ENCODE assay signal across 26 cellular contexts in the genomic region with DNA sequence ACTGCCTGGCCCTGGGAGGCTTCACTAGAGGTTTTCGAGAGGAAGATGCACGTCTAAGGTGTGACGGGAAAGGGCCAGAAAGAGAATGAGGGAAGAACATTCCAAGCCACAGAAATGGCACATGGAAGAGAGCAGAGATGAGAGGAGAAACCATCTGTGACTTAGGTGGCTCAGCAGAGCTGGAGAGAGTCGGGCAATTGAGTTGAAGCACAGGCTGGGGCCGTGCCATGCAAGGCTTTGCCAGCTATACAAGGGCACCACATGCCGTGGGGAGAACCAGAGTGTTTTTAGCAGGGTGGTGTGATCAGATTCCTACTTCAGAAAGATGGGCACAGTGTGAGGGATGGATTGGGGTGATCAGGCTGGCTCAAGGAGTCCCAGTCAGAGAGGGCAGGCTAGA.
DNase-seq lines count a peak whose midpoint lies in the region; ATAC-seq and TF ChIP-seq lines count a peak whose summit lies in the region.
"Had no signal": no experiment of that assay in that cellular context is flagged by ENCODE, and none has a peak within 500 bp of the region (broad histone marks: within the 10 kb centered on the region; RNA-seq: fewer than 3 reads in every experiment).

No MANE protein-coding gene starts in this region.

- H2BK20ac ChIP-seq in IMR-90 (ENCODE audit: low read depth, low read length), result no peak overlapping the region

- H3K79me1 ChIP-seq in IMR-90 (ENCODE audit: low read depth in 1 of 2, low read length in 2 of 2) (peaks cover 4 to 17% of the 10 kb centered on the region in 2 experiments; a peak in 2 of 4 replicates), mesendoderm (ENCODE audit: low read length) (no peaks in the 10 kb centered on the region)

- no peaks in the 10 kb centered on the region for H3K27me3 Mint-ChIP-seq in neural crest cell (ENCODE audit: low read depth)
- H3K27me3 Mint-ChIP-seq: CD4-positive, alpha-beta T cell had no signal

- H2AK5ac ChIP-seq in IMR-90 (ENCODE audit: low read depth, low read length) (peak overlapping the region; percentile 62; the same call in 1 of the 2 replicates), mesendoderm (ENCODE audit: low read length) (no peak overlapping the region)

- peaks cover 2% of the 10 kb centered on the region; the same call in 1 of the 2 replicates for H3K4me1 ChIP-seq in IMR-90 (ENCODE audit: control insufficient read depth, insufficient read depth, low read length)
- H3K4me1 ChIP-seq in mesendoderm (ENCODE audit: control insufficient read depth, low read depth, low read length), result no peaks in the 10 kb centered on the region

- no peak overlapping the region for H2AK9ac ChIP-seq in IMR-90 (replicated peaks; ENCODE audit: low read depth, low read length, poor library complexity)

- peaks cover 5% of the 10 kb centered on the region for H3K36me3 Mint-ChIP-seq in neural crest cell (ENCODE audit: low read depth)

- H3K56ac ChIP-seq in IMR-90 (ENCODE audit: extremely low read depth, insufficient read depth, low read length), result no peak overlapping the region
- no peak overlapping the region for H3K56ac ChIP-seq in mesendoderm (ENCODE audit: low read length)

- TF ChIP-seq POLR2A in IMR-90 (IDR thresholded peaks at IDR 0.05; ENCODE audit: low read depth, low read length), result no peak

- H3K79me2 ChIP-seq in mesendoderm (ENCODE audit: control insufficient read depth, insufficient read depth, low read length), result no peaks in the 10 kb centered on the region

- in situ Hi-C loops in IMR-90 (cut with MboI; ENCODE audit: low sequenced_read_pairs), result no loop called here

- H2AFZ ChIP-seq in IMR-90 (replicated peaks; ENCODE audit: low read length, poor library complexity), result no peak overlapping the region
- H2AFZ ChIP-seq: PC-9 had no signal

- no peak overlapping the region; the same call in 1 of the 2 replicates for H3K14ac ChIP-seq in IMR-90 (replicated peaks; ENCODE audit: low read depth, low read length)

- peaks cover 18% of the 10 kb centered on the region for H3K9me1 ChIP-seq in IMR-90 (ENCODE audit: insufficient read depth, low read length)

- H3K27ac Mint-ChIP-seq in neural crest cell (ENCODE audit: unreplicated experiment), result peak overlapping the region; percentile 44
- H3K27ac Mint-ChIP-seq: CD4-positive, alpha-beta T cell had no signal

- BruUV-seq in IMR-90 (replicated peaks; lab: Mats Ljungman, UMichigan), result no TSS peak

- no peak overlapping the region for H3K27ac ChIP-seq in IMR-90 (ENCODE audit: insufficient read depth, low read length)
- peak overlapping the region; percentile 9 for H3K27ac ChIP-seq in temporal lobe (ENCODE audit: low read depth, low read length)
- H3K27ac ChIP-seq in mesendoderm (ENCODE audit: low read depth, low read length), result no peak overlapping the region
- H3K27ac ChIP-seq: BLaER1 treated with 17β-estradiol and CSF1 and Interleukin-3, amounts not matched to agents 10 nM and 100 nM; PC-9; RWPE1 had no signal

- no peak overlapping the region for H2BK15ac ChIP-seq in IMR-90 (ENCODE audit: low read depth, low read length)
- no peak overlapping the region for H2BK15ac ChIP-seq in mesendoderm (replicated peaks; ENCODE audit: low read depth)

- no peak overlapping the region for H4K91ac ChIP-seq in IMR-90 (ENCODE audit: insufficient read depth, low read depth, low read length)

- H3K4me2 ChIP-seq in IMR-90 (ENCODE audit: low read depth, low read length), result no peak overlapping the region
- no peak overlapping the region for H3K4me2 ChIP-seq in mesendoderm (ENCODE audit: low read length)
- H3K4me2 ChIP-seq: BLaER1 treated with 17β-estradiol and CSF1 and Interleukin-3, amounts not matched to agents 10 nM and 100 nM; PC-9 had no signal

- H3K36me3 ChIP-seq in IMR-90 (ENCODE audit: control insufficient read depth, insufficient read depth, low read length) (no peaks in the 10 kb centered on the region), mesendoderm (ENCODE audit: control insufficient read depth, insufficient read depth, low read length) (no peaks in the 10 kb centered on the region)

- POLR2A ChIA-PET in IMR-90 (lab: Charles Lee; ENCODE audit: unreplicated experiment), result no interaction called here

- no peak overlapping the region for H3K4me3 Mint-ChIP-seq in neural crest cell
- H3K4me3 Mint-ChIP-seq: CD4-positive, alpha-beta T cell had no signal

- H4K5ac ChIP-seq in IMR-90 (ENCODE audit: low read depth, low read length) (no peak overlapping the region), mesendoderm (ENCODE audit: low read length) (no peak overlapping the region)

- no peak for ATAC-seq in IMR-90 (ENCODE audit: low read depth)
- no peak for ATAC-seq in GM19467 (IDR thresholded peaks at IDR 0.05; ENCODE audit: unreplicated experiment)
- ATAC-seq in HG03097 (IDR thresholded peaks at IDR 0.05; ENCODE audit: low FRiP score, unreplicated experiment), result no peak
- no peak for ATAC-seq in HG02759 (IDR thresholded peaks at IDR 0.05; ENCODE audit: unreplicated experiment)
- ATAC-seq: HCT116 had no signal

- H3K4ac ChIP-seq in IMR-90 (ENCODE audit: low read depth, low read length) (no peak overlapping the region; the same call in 1 of the 2 replicates), mesendoderm (ENCODE audit: low read depth, low read length) (no peak overlapping the region)

- H3K9ac ChIP-seq in IMR-90 (ENCODE audit: low read depth, low read length), result no peak overlapping the region
- H3K9ac ChIP-seq in mesendoderm (ENCODE audit: low read length), result no peak overlapping the region
- H3K9ac ChIP-seq: BLaER1 treated with 17β-estradiol and CSF1 and Interleukin-3, amounts not matched to agents 10 nM and 100 nM had no signal

- H2BK120ac ChIP-seq in IMR-90 (ENCODE audit: low read depth, low read length) (no peak overlapping the region), mesendoderm (ENCODE audit: low read depth, low read length) (no peak overlapping the region)

- no peak for DNase-seq in IMR-90
- DNase-seq in cerebellar cortex (ENCODE audit: low spot score), result peak; percentile 67
- DNase-seq in neural crest cell (ENCODE audit: low read depth, low spot score), result no peak
- DNase-seq in mesendoderm, result no peak
- DNase-seq: CD4-positive, alpha-beta T cell; COR-L47; DMS53; KBM-7; MV-4-11; NCI-H1105; NCI-H1436 treated with DMSO at 0.1 percent for 48 hours; NCI-H187 treated with DMSO at 0.1 percent for 48 hours; NCI-H2107; NCI-H446 treated with DMSO at 0.1 percent for 48 hours; NCI-H526; NCI-H82; NK-92 treated with Interleukin-12 subunit alpha and Interleukin-12 subunit beta, amount 100 ng/mL, for 24 hours; PC-9; SHP77 had no signal

- H3K27me3 ChIP-seq in IMR-90 (ENCODE audit: control insufficient read depth, insufficient read depth, low read length) (no peaks in the 10 kb centered on the region), mesendoderm (ENCODE audit: insufficient read depth, low read length, poor library complexity) (no peaks in the 10 kb centered on the region)
- H3K27me3 ChIP-seq: BLaER1 treated with 17β-estradiol and CSF1 and Interleukin-3, amounts not matched to agents 10 nM and 100 nM had no signal

- CTCF ChIA-PET in IMR-90 (lab: Yijun Ruan, JAX), result interaction anchor here (0.6 kb wide), 1 partner anchor 38 kb away, joined by 4 read pairs; no protein-coding TSS in a partner anchor

- no peak overlapping the region for H3K23ac ChIP-seq in IMR-90 (ENCODE audit: low read depth, low read length)
- no peak overlapping the region for H3K23ac ChIP-seq in mesendoderm (ENCODE audit: low read length)

- intact Hi-C loops in IMR-90 (cut with micrococcal nuclease), result no loop called here

- no peak for TF ChIP-seq CTCF in IMR-90 (conservative IDR thresholded peaks at IDR 0.05; ENCODE audit: low read depth, low read length)
- no peak for TF ChIP-seq CTCF in neural crest cell (conservative IDR thresholded peaks at IDR 0.05)

- TF ChIP-seq RAD21 in IMR-90 (IDR thresholded peaks at IDR 0.05; ENCODE audit: low read length), result no peak

- H4K8ac ChIP-seq in IMR-90 (ENCODE audit: low read depth in 2 of 2, low read length in 2 of 2) (no peak overlapping the region), mesendoderm (ENCODE audit: low read depth, low read length) (no peak overlapping the region)

- no peaks in the 10 kb centered on the region for H3K9me3 ChIP-seq in IMR-90 (ENCODE audit: control insufficient read depth, insufficient read depth, low read length)

- dilution Hi-C loops in IMR-90 (cut with HindIII; ENCODE audit: low sequenced_read_pairs, unreplicated experiment), result no loop called here

- H2BK5ac ChIP-seq in IMR-90 (ENCODE audit: low read depth, low read length, poor library complexity, severe bottlenecking) (no peak overlapping the region), mesendoderm (ENCODE audit: low read length) (no peak overlapping the region)

- H3K18ac ChIP-seq in IMR-90 (ENCODE audit: low read depth, low read length), result no peak overlapping the region
- no peak overlapping the region for H3K18ac ChIP-seq in mesendoderm (ENCODE audit: low read length)

- H3K4me3 ChIP-seq in IMR-90 (ENCODE audit: insufficient read depth, low read depth, low read length) (no peak overlapping the region), mesendoderm (ENCODE audit: low read length) (no peak overlapping the region)
- H3K4me3 ChIP-seq: BLaER1 treated with 17β-estradiol and CSF1 and Interleukin-3, amounts not matched to agents 10 nM and 100 nM; PC-9 had no signal

- WGBS in IMR-90 (ENCODE audit: extremely low coverage in 2 of 2, insufficient read length in 1 of 2), 2 experiments, result 92% methylated on average over 6 of the region's 6 CpGs; no CpG with 5 or more reads in 1 of the 2 experiments
- no CpG with 5 or more reads among the region's 6 CpGs for WGBS in mesendoderm (ENCODE audit: extremely low coverage, insufficient coverage, low lambda C conversion rate)

- no peaks in the 10 kb centered on the region for H4K20me1 ChIP-seq in IMR-90 (ENCODE audit: insufficient read depth, low read length)

- peaks cover 21% of the 10 kb centered on the region for H3K4me1 Mint-ChIP-seq in neural crest cell

- H3K9me3 Mint-ChIP-seq in neural crest cell, result no peaks in the 10 kb centered on the region
- H3K9me3 Mint-ChIP-seq: CD4-positive, alpha-beta T cell had no signal

TF ChIP-seq in IMR-90, 13 proteins besides CTCF, POLR2A, EP300 and RAD21:
- no peak for TF ChIP-seq NFE2L2 (IDR thresholded peaks at IDR 0.05; ENCODE audit: low read depth, low read length)
- TF ChIP-seq, protein P1, sequence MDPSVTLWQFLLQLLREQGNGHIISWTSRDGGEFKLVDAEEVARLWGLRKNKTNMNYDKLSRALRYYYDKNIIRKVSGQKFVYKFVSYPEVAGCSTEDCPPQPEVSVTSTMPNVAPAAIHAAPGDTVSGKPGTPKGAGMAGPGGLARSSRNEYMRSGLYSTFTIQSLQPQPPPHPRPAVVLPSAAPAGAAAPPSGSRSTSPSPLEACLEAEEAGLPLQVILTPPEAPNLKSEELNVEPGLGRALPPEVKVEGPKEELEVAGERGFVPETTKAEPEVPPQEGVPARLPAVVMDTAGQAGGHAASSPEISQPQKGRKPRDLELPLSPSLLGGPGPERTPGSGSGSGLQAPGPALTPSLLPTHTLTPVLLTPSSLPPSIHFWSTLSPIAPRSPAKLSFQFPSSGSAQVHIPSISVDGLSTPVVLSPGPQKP (IDR thresholded peaks at IDR 0.05; ENCODE audit: borderline replicate concordance, low read depth, low read length), result no peak
